ENCODE assay signal across 33 cellular contexts in genomic region chr2:175259164-175259563, GRCh38.
"Had no signal": no experiment of that assay in that cellular context is flagged by ENCODE, and none has a peak within 500 bp of the region (broad histone marks: within the 10 kb centered on the region; RNA-seq: fewer than 3 reads in every experiment).

No MANE protein-coding gene starts in this region.

- DNase-seq: activated effector memory CD4-positive, alpha-beta T cell treated with anti-CD3 and anti-CD28 coated beads, Interleukin-2, amount 50 U/mL, for 16 hours; activated effector memory CD4-positive, alpha-beta T cell treated with Interleukin-2 at 50 U/mL for 16 hours; activated gamma-delta T cell; activated gamma-delta T cell treated with Interleukin-2 at 50 U/mL for 16 hours; activated naive CD4-positive, alpha-beta T cell; activated naive CD4-positive, alpha-beta T cell treated with anti-CD3 and anti-CD28 coated beads for 36 hours; activated naive CD4-positive, alpha-beta T cell treated with anti-CD3 and anti-CD28 coated beads, Interleukin-2, amount 10 ng/mL, durations not matched to agents 7 days and 5 days; activated naive CD4-positive, alpha-beta T cell treated with anti-CD3 and anti-CD28 coated beads, Interleukin-2, amount 50 U/mL, for 16 hours; activated naive CD4-positive, alpha-beta T cell treated with Interleukin-2 at 50 U/mL for 16 hours; activated naive CD8-positive, alpha-beta T cell treated with anti-CD3 and anti-CD28 coated beads for 36 hours; activated naive CD8-positive, alpha-beta T cell treated with anti-CD3 and anti-CD28 coated beads, Interleukin-2, amount 10 ng/mL, durations not matched to agents 7 days and 5 days; activated naive CD8-positive, alpha-beta T cell treated with anti-CD3 and anti-CD28 coated beads, Interleukin-2, amount 50 U/mL, for 24 hours; activated T-cell treated with anti-CD3 and anti-CD28 coated beads, Interleukin-2, amount 50 U/mL, for 24 hours; activated T-cell treated with anti-CD3 and anti-CD28 coated beads, Interleukin-2, amount 50 U/mL, for 4 hours; activated T-cell treated with anti-CD3 and anti-CD28 coated beads, Interleukin-2, amount 50 U/mL, for 48 hours; activated T-cell treated with anti-CD3 and anti-CD28 coated beads, Interleukin-2, amount 50 U/mL, for 72 hours; adrenal gland; amniotic stem cell; amygdala; anterior cingulate cortex; aorta; body of pancreas; brain microvascular endothelial cell; caudate nucleus; central memory CD4-positive, alpha-beta T cell; cerebellar nuclear complex had no signal

- H3K4me3 ChIP-seq: adrenal gland, ascending aorta, body of pancreas, breast epithelium, cardiac muscle cell had no signal

- H3K36me3 ChIP-seq: adrenal gland, ascending aorta, brain microvascular endothelial cell, breast epithelium, cardiac muscle cell had no signal

- ATAC-seq: activated naive CD4-positive, alpha-beta T cell treated with anti-CD3 and anti-CD28 coated beads, Interleukin-2, amount 50 U/mL, for 72 hours; activated naive CD8-positive, alpha-beta T cell treated with anti-CD3 and anti-CD28 coated beads, Interleukin-2, amount 50 U/mL, for 24 hours; activated T-cell treated with anti-CD3 and anti-CD28 coated beads, Interleukin-2, amount 50 U/mL, for 4 hours; activated T-cell treated with anti-CD3 and anti-CD28 coated beads, Interleukin-2, amount 50 U/mL, for 72 hours; activated T-helper 17 cell treated with anti-CD3 and anti-CD28 coated beads, Interleukin-2, amount 50 U/mL, for 72 hours; body of pancreas had no signal

- FAIRE-seq: astrocyte, bronchial epithelial cell had no signal

- H3K4me1 ChIP-seq: adrenal gland, ascending aorta, body of pancreas, breast epithelium had no signal

- H3K27ac ChIP-seq: adrenal gland, ascending aorta, body of pancreas, brain microvascular endothelial cell, breast epithelium, cardiac muscle cell had no signal

- H3K9me3 ChIP-seq: adrenal gland, ascending aorta, body of pancreas had no signal

- H3K27me3 ChIP-seq: ascending aorta, body of pancreas, brain microvascular endothelial cell, cardiac muscle cell had no signal
